Comparison of ENCODE assay signal across 8 cellular contexts in the genomic region with DNA sequence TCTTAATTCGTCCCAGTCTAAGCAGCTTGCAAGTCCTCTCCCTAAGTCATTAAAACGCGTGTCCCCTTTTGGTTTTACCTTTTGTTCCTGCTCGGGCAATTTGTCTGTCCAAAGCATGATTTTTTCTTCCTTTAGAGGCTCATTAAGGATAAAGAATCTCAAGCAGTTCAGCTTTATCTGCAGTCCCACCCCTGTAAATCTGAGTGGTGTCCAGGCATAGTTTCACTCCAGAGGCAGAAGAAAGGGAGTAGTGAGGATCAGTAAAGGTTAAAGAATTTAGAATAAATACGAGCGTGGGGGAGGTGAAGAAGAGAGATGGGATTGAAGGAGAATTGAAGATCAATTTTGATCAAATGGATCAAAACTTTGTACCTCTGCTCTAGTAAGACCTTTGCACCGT. TPM values are rescaled to one million over a fixed set of nuclear protein-coding genes. Genes with fewer than 3 reads are reported as not detected.
A peak's percentile ranks its signal among the peaks of the same experiment; 100 is the strongest.
DNase-seq lines count a peak whose midpoint lies in the region; ATAC-seq and TF ChIP-seq lines count a peak whose summit lies in the region.

No MANE protein-coding gene starts in this region.

- H3K79me1 ChIP-seq in IMR-90 (ENCODE audit: low read depth in 1 of 2, low read length in 2 of 2): peaks cover 10 to 32% of the 10 kb centered on the region in 2 experiments

- no peak; the same call in 1 of the 2 replicates for TF ChIP-seq POLR2A in IMR-90 (IDR thresholded peaks at IDR 0.05; ENCODE audit: low read depth, low read length)

- H3K56ac ChIP-seq in IMR-90 (ENCODE audit: extremely low read depth, insufficient read depth, low read length): peak overlapping the region; percentile 75

- H2AK5ac ChIP-seq in IMR-90 (ENCODE audit: low read depth, low read length): peak overlapping the region; percentile 61

- H3K27ac Mint-ChIP-seq in central memory CD8-positive, alpha-beta T cell (ENCODE audit: low read depth): peak overlapping the region; percentile 93

- H3K27me3 ChIP-seq in IMR-90 (ENCODE audit: control insufficient read depth, insufficient read depth, low read length): no peaks in the 10 kb centered on the region
- H3K27me3 ChIP-seq in muscle layer of duodenum (ENCODE audit: low read depth, low read length): no peaks in the 10 kb centered on the region

- H3K23ac ChIP-seq in IMR-90 (ENCODE audit: low read depth, low read length): peak overlapping the region; percentile 86

- no peak for TF ChIP-seq RAD21 in IMR-90 (IDR thresholded peaks at IDR 0.05; ENCODE audit: low read length)

- peak overlapping the region; percentile 44 for H3K18ac ChIP-seq in IMR-90 (ENCODE audit: low read depth, low read length)

- H3K9me3 Mint-ChIP-seq in central memory CD8-positive, alpha-beta T cell: no peaks in the 10 kb centered on the region

- no peaks in the 10 kb centered on the region for H3K9me3 ChIP-seq in IMR-90 (ENCODE audit: control insufficient read depth, insufficient read depth, low read length)
- H3K9me3 ChIP-seq in muscle layer of duodenum (ENCODE audit: control insufficient read depth in 1 of 2, low read length in 2 of 2): no peaks in the 10 kb centered on the region

- no peaks in the 10 kb centered on the region for H3K27me3 Mint-ChIP-seq in central memory CD8-positive, alpha-beta T cell

- POLR2A ChIA-PET in AG04449 (lab: Yijun Ruan, JAX): interaction anchor here (0.6 to 1.5 kb wide), 3 partner anchors 16 to 33 kb away, joined by 3 to 6 read pairs (median 4); no protein-coding TSS in a partner anchor
- POLR2A ChIA-PET in IMR-90 (lab: Charles Lee; ENCODE audit: unreplicated experiment): no interaction called here

- peak overlapping the region; percentile 91 for H3K4me2 ChIP-seq in IMR-90 (ENCODE audit: low read depth, low read length)

- no TSS peak for BruUV-seq in IMR-90 (replicated peaks; lab: Mats Ljungman, UMichigan)

- peak overlapping the region; percentile 62 for H4K5ac ChIP-seq in IMR-90 (ENCODE audit: low read depth, low read length)

- peaks cover 2% of the 10 kb centered on the region; the same call in 1 of the 2 replicates for H3K9me1 ChIP-seq in IMR-90 (ENCODE audit: insufficient read depth, low read length)

- no peak overlapping the region for H2BK20ac ChIP-seq in IMR-90 (ENCODE audit: low read depth, low read length)

- peak overlapping the region; percentile 78 for H2BK5ac ChIP-seq in IMR-90 (ENCODE audit: low read depth, low read length, poor library complexity, severe bottlenecking)

- WGBS in IMR-90 (ENCODE audit: extremely low coverage in 2 of 2, insufficient read length in 1 of 2), 2 experiments: 28 to 100% methylated on average over 2 to 3 of the region's 7 CpGs

- peak overlapping the region; percentile 93 for H3K4ac ChIP-seq in IMR-90 (ENCODE audit: low read depth, low read length)

- no peak overlapping the region for H2BK15ac ChIP-seq in IMR-90 (ENCODE audit: low read depth, low read length)

- peak overlapping the region; percentile 95 for H2AK9ac ChIP-seq in IMR-90 (replicated peaks; ENCODE audit: low read depth, low read length, poor library complexity)

- H4K8ac ChIP-seq in IMR-90 (ENCODE audit: low read depth in 2 of 2, low read length in 2 of 2): peak overlapping the region; percentile 98 to 100

- H3K4me3 ChIP-seq in AG04449 (ENCODE audit: low read depth, low read length): peak overlapping the region; percentile 95
- peak overlapping the region; percentile 91 for H3K4me3 ChIP-seq in IMR-90 (ENCODE audit: insufficient read depth, low read depth, low read length)
- H3K4me3 ChIP-seq in muscle layer of duodenum (ENCODE audit: low read depth in 1 of 2, low read length in 2 of 2): peak overlapping the region; percentile 91 to 95

- H3K27ac ChIP-seq in IMR-90 (ENCODE audit: insufficient read depth, low read length) (peak overlapping the region; percentile 77), muscle layer of duodenum (ENCODE audit: low read length) (peak overlapping the region; percentile 96)

- no peak for DNase-seq in AG04449 (ENCODE audit: low read depth, low spot score)
- DNase-seq in IMR-90: no peak
- no peak for DNase-seq in central memory CD8-positive, alpha-beta T cell (ENCODE audit: low spot score in 2 of 2)
- no peak for DNase-seq in NCI-H1930 (lab: John Stamatoyannopoulos, UW)
- no peak for DNase-seq in NCI-H2029 treated with DMSO at 0.1 percent for 48 hours (lab: John Stamatoyannopoulos, UW)

- H4K91ac ChIP-seq in IMR-90 (ENCODE audit: insufficient read depth, low read depth, low read length): peak overlapping the region; percentile 64

- H2AFZ ChIP-seq in IMR-90 (replicated peaks; ENCODE audit: low read length, poor library complexity): peak overlapping the region; percentile 97

- H3K4me1 ChIP-seq in IMR-90 (ENCODE audit: control insufficient read depth, insufficient read depth, low read length): peaks cover 4% of the 10 kb centered on the region
- peaks cover 17% of the 10 kb centered on the region in 2 donors for H3K4me1 ChIP-seq in muscle layer of duodenum (ENCODE audit: control insufficient read depth in 1 of 2, insufficient read depth in 2 of 2, low read length in 2 of 2)

- dilution Hi-C loops in IMR-90 (cut with HindIII; ENCODE audit: low sequenced_read_pairs, unreplicated experiment): no loop called here

- H3K4me1 Mint-ChIP-seq in central memory CD8-positive, alpha-beta T cell: peaks cover 51% of the 10 kb centered on the region

- CTCF ChIA-PET in AG04449 (lab: Yijun Ruan, JAX) (interaction anchor here (1.2 to 6.2 kb wide), 6 partner anchors 10 to 51 kb away, joined by 3 to 117 read pairs (median 8); no protein-coding TSS in a partner anchor), IMR-90 (lab: Yijun Ruan, JAX) (interaction anchor here (0.7 kb wide), 1 partner anchor 17 kb away, joined by 4 read pairs; no protein-coding TSS in a partner anchor)

- H2BK120ac ChIP-seq in IMR-90 (ENCODE audit: low read depth, low read length): peak overlapping the region; percentile 20

- ATAC-seq in IMR-90 (ENCODE audit: low read depth) (no peak), GM18909 (IDR thresholded peaks at IDR 0.05; ENCODE audit: poor library complexity, unreplicated experiment) (no peak), HG03025 (IDR thresholded peaks at IDR 0.05; ENCODE audit: low FRiP score, unreplicated experiment) (no peak)
- no peak for ATAC-seq in central memory CD8-positive, alpha-beta T cell (replicated peaks; ENCODE audit: extremely low read depth, poor library complexity, severe bottlenecking)

- peak overlapping the region; percentile 94 for H3K4me3 Mint-ChIP-seq in central memory CD8-positive, alpha-beta T cell

- H3K14ac ChIP-seq in IMR-90 (replicated peaks; ENCODE audit: low read depth, low read length): peak overlapping the region; percentile 79

- H3K36me3 ChIP-seq in IMR-90 (ENCODE audit: control insufficient read depth, insufficient read depth, low read length): peaks cover 16% of the 10 kb centered on the region
- H3K36me3 ChIP-seq in muscle layer of duodenum (ENCODE audit: control insufficient read depth in 1 of 2, insufficient read depth in 2 of 2, low read length in 2 of 2): peaks cover 17 to 21% of the 10 kb centered on the region in 2 donors

- peaks cover 24% of the 10 kb centered on the region for H4K20me1 ChIP-seq in IMR-90 (ENCODE audit: insufficient read depth, low read length)

- H3K36me3 Mint-ChIP-seq in central memory CD8-positive, alpha-beta T cell (ENCODE audit: insufficient read depth): peaks cover 31% of the 10 kb centered on the region

- intact Hi-C loops in IMR-90 (cut with micrococcal nuclease): loop anchor here (5.0 kb wide), 1 partner anchor 47 kb away; no protein-coding TSS in a partner anchor

- peak overlapping the region; percentile 78 for H3K9ac ChIP-seq in IMR-90 (ENCODE audit: low read depth, low read length)

- no peak for TF ChIP-seq CTCF in AG04449 (IDR thresholded peaks at IDR 0.05; ENCODE audit: insufficient read depth, low read length, missing control alignments)
- TF ChIP-seq CTCF in IMR-90 (conservative IDR thresholded peaks at IDR 0.05; ENCODE audit: low read depth, low read length): no peak

- in situ Hi-C loops in IMR-90 (cut with MboI; ENCODE audit: low sequenced_read_pairs): no loop called here

TF ChIP-seq in IMR-90, 13 proteins besides CTCF, POLR2A, EP300 and RAD21:
- TF ChIP-seq CEBPB (IDR thresholded peaks at IDR 0.05; ENCODE audit: low read depth, low read length) (no peak), NFE2L2 (IDR thresholded peaks at IDR 0.05; ENCODE audit: low read depth, low read length) (no peak), BHLHE40 (IDR thresholded peaks at IDR 0.05; ENCODE audit: low read depth, low read length) (no peak), CHD1 (IDR thresholded peaks at IDR 0.05; ENCODE audit: low read depth, low read length) (no peak), FOS (IDR thresholded peaks at IDR 0.05; ENCODE audit: low read depth, low read length) (no peak), ELK1 (IDR thresholded peaks at IDR 0.05; ENCODE audit: borderline replicate concordance, low read depth, low read length) (no peak)

RNA-seq across cellular contexts. Expression of gene ETV3, which starts 0.9 kb away (rescaled TPM):
- 14.7 and 21.1 TPM in 2 replicates for total RNA-seq in IMR-90 (2012; rRNA removed)
- 6.4 and 6.8 TPM in 2 replicates for polyA plus RNA-seq in IMR-90 (2012; rRNA removed)
- 2.9 and 4.0 TPM in 2 replicates for polyA plus RNA-seq in IMR-90 (2012; cell fraction: cytosol; rRNA removed)
- polyA plus RNA-seq in IMR-90 (2012; cell fraction: nucleus; rRNA removed; ENCODE audit: low replicate concordance): 10.0 and 112 TPM in 2 replicates

RNA-seq across cellular contexts. Expression of gene ETV3L, which starts 39.5 kb away (rescaled TPM):
- total RNA-seq in IMR-90 (2012; rRNA removed): not detected in 2 replicates
- not detected in 2 replicates for polyA plus RNA-seq in IMR-90 (2012; rRNA removed)
- not detected in 2 replicates for polyA plus RNA-seq in IMR-90 (2012; cell fraction: cytosol; rRNA removed)
- polyA plus RNA-seq in IMR-90 (2012; cell fraction: nucleus; rRNA removed; ENCODE audit: low replicate concordance): 0.03 and 0.10 TPM in 2 replicates
